Comparison of ENCODE assay signal across 8 cellular contexts in the genomic region with DNA sequence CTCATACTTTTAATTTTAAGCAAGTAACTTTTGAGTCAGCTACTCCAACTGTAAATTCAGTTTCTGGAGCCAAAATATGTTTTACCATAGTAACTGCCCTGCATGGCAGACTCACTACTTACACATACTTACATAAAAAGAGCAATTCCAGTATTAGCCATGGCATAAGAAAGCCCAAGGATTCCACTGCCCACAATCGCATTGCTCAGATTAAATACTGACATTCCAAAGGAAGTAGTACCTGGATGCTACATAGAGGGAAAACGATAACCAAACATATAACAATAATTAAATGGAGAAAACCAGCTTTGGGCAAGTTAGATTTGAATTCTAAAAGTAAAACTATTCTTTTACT. TPM values are rescaled to one million over a fixed set of nuclear protein-coding genes. Genes with fewer than 3 reads are reported as not detected.
DNase-seq lines count a peak whose midpoint lies in the region; ATAC-seq, FAIRE-seq and TF ChIP-seq lines count a peak whose summit lies in the region.

No MANE protein-coding gene starts in this region.

- H3K9me3 Mint-ChIP-seq in Caco-2 (ENCODE audit: unreplicated experiment) (no peaks in the 10 kb centered on the region), osteocyte (ENCODE audit: unreplicated experiment) (no peaks in the 10 kb centered on the region)

- intact Hi-C loops in Caco-2 (cut with micrococcal nuclease; ENCODE audit: unreplicated experiment) (loop anchor here (5.0 kb wide), 2 partner anchors 152 to 378 kb away; a partner anchor contains a TSS), PC-9 (cut with micrococcal nuclease; ENCODE audit: unreplicated experiment) (loop anchor here (5.0 to 10.0 kb wide), 4 partner anchors 103 to 904 kb away; a partner anchor contains a TSS), endothelial cell of umbilical vein (cut with micrococcal nuclease) (loop anchor here (2.0 to 5.0 kb wide), 4 partner anchors 103 to 1447 kb away; a partner anchor contains a TSS)

- H3K9me3 ChIP-seq in Caco-2 = no peaks in the 10 kb centered on the region
- H3K9me3 ChIP-seq in PC-9 (ENCODE audit: insufficient read depth, low read depth) = no peaks in the 10 kb centered on the region
- H3K9me3 ChIP-seq in endothelial cell of umbilical vein (replicated peaks; ENCODE audit: control insufficient read depth, insufficient read depth, low read length) = no peaks in the 10 kb centered on the region

- no peaks in the 10 kb centered on the region for H3K9me1 ChIP-seq in endothelial cell of umbilical vein (replicated peaks; ENCODE audit: control insufficient read depth, extremely low read depth, insufficient read depth, low read length)

- peak overlapping the region; percentile 91 for H3K4me2 ChIP-seq in PC-9
- peak overlapping the region; percentile 98 for H3K4me2 ChIP-seq in endothelial cell of umbilical vein (ENCODE audit: insufficient read depth, low read length)

- H3K4me3 ChIP-seq in Caco-2 (ENCODE audit: low read depth, low read length) = peak overlapping the region; percentile 83
- H3K4me3 ChIP-seq in PC-9 = peak overlapping the region; percentile 94
- H3K4me3 ChIP-seq in endothelial cell of umbilical vein (replicated peaks in 1 of 3; ENCODE audit: insufficient read depth in 1 of 3, low read depth in 1 of 3, low read length in 3 of 3) = peak overlapping the region; percentile 90 to 98 (median 91)

- DNase-seq in Caco-2 (no peak), PC-9 (peak in 1 of 2 experiments; percentile 32), endothelial cell of umbilical vein (ENCODE audit: low read depth, low spot score) (no peak), osteocyte (ENCODE audit: extremely low spot score, unreplicated experiment) (no peak), KG1 (lab: John Stamatoyannopoulos, UW) (no peak)
- DNase-seq in stimulated activated CD8-positive, alpha-beta memory T cell treated with anti-CD3 and anti-CD28 coated beads, Interleukin-4, amount 100 ng/mL, for 48 hours = no peak

- H4K20me1 ChIP-seq in PC-9 (ENCODE audit: insufficient read depth) (peaks cover 61% of the 10 kb centered on the region), endothelial cell of umbilical vein (replicated peaks; ENCODE audit: control insufficient read depth, extremely low read depth, insufficient read depth, low read length) (peaks cover 27% of the 10 kb centered on the region)

- H3K27ac ChIP-seq in PC-9 = peak overlapping the region; percentile 97
- peak overlapping the region; percentile 83 for H3K27ac ChIP-seq in endothelial cell of umbilical vein (ENCODE audit: insufficient read depth, low read depth, low read length)

- no peaks in the 10 kb centered on the region for H3K27me3 ChIP-seq in Caco-2 (replicated peaks; ENCODE audit: control insufficient read depth, insufficient read depth, low read length)
- H3K27me3 ChIP-seq in PC-9 (ENCODE audit: insufficient read depth, low read depth) = no peaks in the 10 kb centered on the region
- H3K27me3 ChIP-seq in endothelial cell of umbilical vein (ENCODE audit: control insufficient read depth in 2 of 2, insufficient read depth in 2 of 2, low read length in 2 of 2) = no peaks in the 10 kb centered on the region

- CTCF ChIA-PET in Caco-2 (lab: Charles Lee) (interaction anchor here (3.4 kb wide), 1 partner anchor 291 kb away, joined by 18 read pairs; no protein-coding TSS in a partner anchor), PC-9 (lab: Charles Lee) (no interaction called here), endothelial cell of umbilical vein (lab: Charles Lee) (interaction anchor here (1.2 to 2.8 kb wide), 2 partner anchors 291 to 615 kb away, joined by 3 to 15 read pairs; no protein-coding TSS in a partner anchor)

- TSS peak; percentile 34 for BruUV-seq in Caco-2 (replicated peaks; lab: Mats Ljungman, UMichigan)
- BruUV-seq in PC-9 (replicated peaks; lab: Mats Ljungman, UMichigan) = no TSS peak
- BruUV-seq in endothelial cell of umbilical vein (replicated peaks; lab: Mats Ljungman, UMichigan) = TSS peak; percentile 21

- H3K27ac Mint-ChIP-seq in Caco-2 (ENCODE audit: unreplicated experiment) = peak overlapping the region; percentile 100
- H3K27ac Mint-ChIP-seq in osteocyte (ENCODE audit: unreplicated experiment) = peak overlapping the region; percentile 95

- ATAC-seq in HG02763 (IDR thresholded peaks at IDR 0.05; ENCODE audit: unreplicated experiment) (no peak), HG02973 (IDR thresholded peaks at IDR 0.05; ENCODE audit: unreplicated experiment) (no peak)

- no peaks in the 10 kb centered on the region for H3K9me2 ChIP-seq in PC-9 (ENCODE audit: insufficient read depth)

- no peak for TF ChIP-seq POLR2A in endothelial cell of umbilical vein (IDR thresholded peaks at IDR 0.05; ENCODE audit: low read depth, low read length)

- POLR2A ChIA-PET in Caco-2 (lab: Charles Lee) (interaction anchor here (1.0 to 1.9 kb wide), 2 partner anchors 13 to 154 kb away, joined by 3 to 4 read pairs; no protein-coding TSS in a partner anchor), PC-9 (lab: Charles Lee; ENCODE audit: unreplicated experiment) (interaction anchor here (0.6 to 0.8 kb wide), 2 partner anchors 16 to 291 kb away, joined by 6 to 7 read pairs; no protein-coding TSS in a partner anchor), endothelial cell of umbilical vein (lab: Charles Lee) (interaction anchor here (0.6 to 3.2 kb wide), 2 partner anchors 61 to 80 kb away, joined by 6 to 20 read pairs; no protein-coding TSS in a partner anchor)

- H3K27me3 Mint-ChIP-seq in Caco-2 (ENCODE audit: insufficient read depth, unreplicated experiment) = no peaks in the 10 kb centered on the region
- no peaks in the 10 kb centered on the region for H3K27me3 Mint-ChIP-seq in osteocyte (ENCODE audit: unreplicated experiment)

- H3K36me3 ChIP-seq in Caco-2 (ENCODE audit: control insufficient read depth, insufficient read depth, low read length) = peaks cover 12% of the 10 kb centered on the region
- peaks cover 62% of the 10 kb centered on the region for H3K36me3 ChIP-seq in PC-9 (ENCODE audit: low read depth)
- H3K36me3 ChIP-seq in endothelial cell of umbilical vein (ENCODE audit: control insufficient read depth in 2 of 2, extremely low read depth in 1 of 2, insufficient read depth in 2 of 2, low read length in 2 of 2) = peaks cover 34 to 55% of the 10 kb centered on the region in 2 experiments

- H3K79me2 ChIP-seq in PC-9 (ENCODE audit: low read depth) (peaks cover 84% of the 10 kb centered on the region), endothelial cell of umbilical vein (ENCODE audit: control insufficient read depth, insufficient read depth, low read length) (peaks cover 73% of the 10 kb centered on the region)

- peaks cover 25% of the 10 kb centered on the region for H3K4me1 Mint-ChIP-seq in Caco-2 (ENCODE audit: low read depth, unreplicated experiment)
- H3K4me1 Mint-ChIP-seq in osteocyte (ENCODE audit: unreplicated experiment) = peaks cover 61% of the 10 kb centered on the region

- peak overlapping the region; percentile 97 for H3K9ac ChIP-seq in endothelial cell of umbilical vein (replicated peaks; ENCODE audit: extremely low read depth, insufficient read depth, low read length)

- H3K4me1 ChIP-seq in Caco-2 (peaks cover 42% of the 10 kb centered on the region), PC-9 (replicated peaks; ENCODE audit: insufficient read depth) (peaks cover 66% of the 10 kb centered on the region), endothelial cell of umbilical vein (ENCODE audit: control insufficient read depth, extremely low read depth, insufficient read depth, low read length) (peaks cover 52% of the 10 kb centered on the region)

- H2AFZ ChIP-seq in PC-9 (no peak overlapping the region), endothelial cell of umbilical vein (ENCODE audit: low read depth, low read length) (no peak overlapping the region)

- TF ChIP-seq CTCF in Caco-2 (IDR thresholded peaks at IDR 0.05; ENCODE audit: insufficient read depth in 1 of 2, low read depth in 1 of 2, low read length in 1 of 2, severe bottlenecking in 1 of 2, unreplicated experiment in 1 of 2) (no peak), PC-9 (conservative IDR thresholded peaks at IDR 0.05) (no peak), endothelial cell of umbilical vein (IDR thresholded peaks at IDR 0.05; ENCODE audit: extremely low read depth in 1 of 2, insufficient read depth in 1 of 2, low read depth in 1 of 2, low read length in 2 of 2) (no peak), osteocyte (IDR thresholded peaks at IDR 0.05) (no peak)

- FAIRE-seq in endothelial cell of umbilical vein (lab: Jason Lieb, UNC) = no peak

- H3F3A ChIP-seq in PC-9 (ENCODE audit: insufficient read depth, low read depth) = peaks cover 68% of the 10 kb centered on the region

- dilution Hi-C loops in endothelial cell of umbilical vein (cut with MboI; ENCODE audit: extremely low pct_ligation_motif_present, low sequenced_read_pairs) = no loop called here

- H3K36me3 Mint-ChIP-seq in Caco-2 (ENCODE audit: insufficient read depth, unreplicated experiment) (peaks cover 81% of the 10 kb centered on the region), osteocyte (ENCODE audit: unreplicated experiment) (peaks cover 62% of the 10 kb centered on the region)

- H3K4me3 Mint-ChIP-seq in Caco-2 (ENCODE audit: unreplicated experiment) = peak overlapping the region; percentile 76
- H3K4me3 Mint-ChIP-seq in osteocyte (ENCODE audit: unreplicated experiment) = peak overlapping the region; percentile 95

TF ChIP-seq in endothelial cell of umbilical vein, 7 proteins besides CTCF, POLR2A, EP300 and RAD21:
- TF ChIP-seq EZH2 (IDR thresholded peaks at IDR 0.05; ENCODE audit: borderline replicate concordance, low read depth, low read length, severe bottlenecking) = no peak
- no peak for TF ChIP-seq POLR2AphosphoS5 (IDR thresholded peaks at IDR 0.05; ENCODE audit: insufficient read depth, low read depth, low read length)
- no peak for TF ChIP-seq MYC (IDR thresholded peaks at IDR 0.05; ENCODE audit: low read depth, low read length)
- TF ChIP-seq, protein P1, sequence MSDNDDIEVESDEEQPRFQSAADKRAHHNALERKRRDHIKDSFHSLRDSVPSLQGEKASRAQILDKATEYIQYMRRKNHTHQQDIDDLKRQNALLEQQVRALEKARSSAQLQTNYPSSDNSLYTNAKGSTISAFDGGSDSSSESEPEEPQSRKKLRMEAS (IDR thresholded peaks at IDR 0.05; ENCODE audit: insufficient read depth, insufficient read length) = no peak
- TF ChIP-seq JUN (IDR thresholded peaks at IDR 0.05; ENCODE audit: borderline replicate concordance, insufficient read depth, insufficient read length, low read depth) = no peak

RNA-seq across cellular contexts. Expression of a gene that starts 2.2 kb away (rescaled TPM):
- 317 and 331 TPM in 2 replicates for total RNA-seq in Caco-2 (2022)
- total RNA-seq in PC-9 (2021) = 193 and 322 TPM in 2 replicates
- 427 and 459 TPM in 2 replicates for total RNA-seq in endothelial cell of umbilical vein
- polyA plus RNA-seq in endothelial cell of umbilical vein = 263 and 267 TPM in 2 replicates
- polyA plus RNA-seq in endothelial cell of umbilical vein (2011; cell fraction: cytosol; rRNA removed) = 96.2 and 111 TPM in 2 replicates
- 800 and 825 TPM in 2 replicates for polyA plus RNA-seq in endothelial cell of umbilical vein (2011; cell fraction: nucleus; rRNA removed)
- polyA plus RNA-seq in endothelial cell of umbilical vein (2012) = 442 and 473 TPM in 2 replicates
- polyA minus RNA-seq in endothelial cell of umbilical vein = 496 and 527 TPM in 2 replicates
- 275 TPM for polyA minus RNA-seq in endothelial cell of umbilical vein (2011; cell fraction: cytosol; rRNA and poly(A)+ RNA removed)
- 1,147 and 1,325 TPM in 2 replicates for polyA minus RNA-seq in endothelial cell of umbilical vein (2011; cell fraction: nucleus; rRNA and poly(A)+ RNA removed)
- total RNA-seq in osteocyte = 754 and 795 TPM in 2 replicates
